ENCODE assay signal across 14 cellular contexts in the genomic region with DNA sequence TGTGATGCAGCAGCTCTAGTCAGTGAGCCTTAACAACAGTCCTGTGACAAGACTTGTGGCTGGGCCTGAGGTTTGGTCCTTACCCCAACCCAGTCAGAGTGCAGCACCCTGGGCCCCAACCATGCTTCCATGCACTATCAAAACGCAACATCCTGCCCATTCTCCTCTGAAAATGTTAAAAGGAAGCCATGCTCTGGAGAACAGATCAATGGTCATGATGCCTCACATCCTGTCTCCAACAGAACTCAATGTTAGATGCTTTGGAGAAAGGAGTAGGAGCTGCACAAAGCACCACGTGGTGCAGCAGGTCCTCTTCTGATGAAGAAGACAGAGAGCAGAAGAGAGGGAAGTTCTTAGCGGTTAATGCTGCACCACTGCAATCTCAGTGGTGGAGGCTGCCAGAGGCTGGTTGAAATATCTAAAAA. TPM values are rescaled to one million over a fixed set of nuclear protein-coding genes. Genes with fewer than 3 reads are reported as not detected.
A peak's percentile ranks its signal among the peaks of the same experiment; 100 is the strongest.
DNase-seq lines count a peak whose midpoint lies in the region; ATAC-seq lines count a peak whose summit lies in the region.
"Had no signal": no experiment of that assay in that cellular context is flagged by ENCODE, and none has a peak within 500 bp of the region (broad histone marks: within the 10 kb centered on the region; RNA-seq: fewer than 3 reads in every experiment).

No MANE protein-coding gene starts in this region.

- peak overlapping the region; percentile 33 for H3K4me3 Mint-ChIP-seq in activated CD8-positive, alpha-beta T cell treated with anti-CD3 and anti-CD28 coated beads, Interleukin-2, amount 10 ng/mL, durations not matched to agents 7 days and 5 days
- H3K4me3 Mint-ChIP-seq in stimulated activated effector memory CD8-positive, alpha-beta T cell treated with anti-CD3 and anti-CD28 coated beads, Interleukin-12 subunit alpha, Interleukin-12 subunit beta, amount 100 ng/mL, for 72 hours: peak overlapping the region; percentile 25
- H3K4me3 Mint-ChIP-seq: type B pancreatic cell had no signal

- DNase-seq in activated T-cell treated with anti-CD3 and anti-CD28 coated beads for 48 hours (ENCODE audit: low read depth) (peak; percentile 32), HCEC 1CT (no peak), GF-D8 (lab: John Stamatoyannopoulos, UW) (no peak), HPDE6-E6E7 (ENCODE audit: extremely low spot score) (no peak)
- DNase-seq in activated T-cell treated with anti-CD3 and anti-CD28 coated beads, Interleukin-2, amount 50 U/mL, for 1 hour: no peak
- DNase-seq in activated CD8-positive, alpha-beta T cell treated with anti-CD3 and anti-CD28 coated beads, Interleukin-2, amount 10 ng/mL, durations not matched to agents 7 days and 5 days: peak; percentile 82
- DNase-seq in stimulated activated effector memory CD8-positive, alpha-beta T cell treated with anti-CD3 and anti-CD28 coated beads, Interleukin-12 subunit alpha, Interleukin-12 subunit beta, amount 100 ng/mL, for 72 hours (ENCODE audit: low spot score in 2 of 2): peak; percentile 9 to 72
- DNase-seq: GDM1; NCI-H1048; ovary; stimulated activated CD4-positive, alpha-beta T cell treated with anti-CD3 and anti-CD28 coated beads, Interleukin-4, amount 100 ng/mL, for 1 hour; WERI-Rb-1 had no signal

- POLR2A ChIA-PET in activated CD8-positive, alpha-beta T cell treated with anti-CD3 and anti-CD28 coated beads, Interleukin-2, amount 10 ng/mL, durations not matched to agents 7 days and 5 days (lab: Charles Lee): interaction anchor here (0.6 to 0.7 kb wide), 2 partner anchors 144 to 294 kb away, joined by 3 to 4 read pairs; no protein-coding TSS in a partner anchor

- ATAC-seq in HG03064 (IDR thresholded peaks at IDR 0.05; ENCODE audit: low read depth, unreplicated experiment): peak; percentile 38
- ATAC-seq in activated CD8-positive, alpha-beta T cell treated with anti-CD3 and anti-CD28 coated beads, Interleukin-2, amount 10 ng/mL, durations not matched to agents 7 days and 5 days: peak; percentile 82
- ATAC-seq in stimulated activated effector memory CD8-positive, alpha-beta T cell treated with anti-CD3 and anti-CD28 coated beads, Interleukin-12 subunit alpha, Interleukin-12 subunit beta, amount 100 ng/mL, for 72 hours: peak; percentile 90

- peaks cover 42% of the 10 kb centered on the region for H3K4me1 Mint-ChIP-seq in activated CD8-positive, alpha-beta T cell treated with anti-CD3 and anti-CD28 coated beads, Interleukin-2, amount 10 ng/mL, durations not matched to agents 7 days and 5 days (ENCODE audit: low read depth)
- peaks cover 41% of the 10 kb centered on the region for H3K4me1 Mint-ChIP-seq in stimulated activated effector memory CD8-positive, alpha-beta T cell treated with anti-CD3 and anti-CD28 coated beads, Interleukin-12 subunit alpha, Interleukin-12 subunit beta, amount 100 ng/mL, for 72 hours

- H3K9me3 Mint-ChIP-seq in activated CD8-positive, alpha-beta T cell treated with anti-CD3 and anti-CD28 coated beads, Interleukin-2, amount 10 ng/mL, durations not matched to agents 7 days and 5 days (ENCODE audit: insufficient read depth): no peaks in the 10 kb centered on the region
- H3K9me3 Mint-ChIP-seq in stimulated activated effector memory CD8-positive, alpha-beta T cell treated with anti-CD3 and anti-CD28 coated beads, Interleukin-12 subunit alpha, Interleukin-12 subunit beta, amount 100 ng/mL, for 72 hours: no peaks in the 10 kb centered on the region
- H3K9me3 Mint-ChIP-seq: type B pancreatic cell had no signal

- H3K36me3 Mint-ChIP-seq in activated CD8-positive, alpha-beta T cell treated with anti-CD3 and anti-CD28 coated beads, Interleukin-2, amount 10 ng/mL, durations not matched to agents 7 days and 5 days (ENCODE audit: low read depth): no peaks in the 10 kb centered on the region
- no peaks in the 10 kb centered on the region for H3K36me3 Mint-ChIP-seq in stimulated activated effector memory CD8-positive, alpha-beta T cell treated with anti-CD3 and anti-CD28 coated beads, Interleukin-12 subunit alpha, Interleukin-12 subunit beta, amount 100 ng/mL, for 72 hours

- CTCF ChIA-PET in activated CD8-positive, alpha-beta T cell treated with anti-CD3 and anti-CD28 coated beads, Interleukin-2, amount 10 ng/mL, durations not matched to agents 7 days and 5 days (lab: Charles Lee): interaction anchor here (0.9 to 2.8 kb wide), 9 partner anchors 11 to 250 kb away, joined by 3 to 8 read pairs (median 4); a partner anchor contains a TSS

- peak overlapping the region; percentile 80 for H3K27ac Mint-ChIP-seq in activated CD8-positive, alpha-beta T cell treated with anti-CD3 and anti-CD28 coated beads, Interleukin-2, amount 10 ng/mL, durations not matched to agents 7 days and 5 days
- H3K27ac Mint-ChIP-seq in stimulated activated effector memory CD8-positive, alpha-beta T cell treated with anti-CD3 and anti-CD28 coated beads, Interleukin-12 subunit alpha, Interleukin-12 subunit beta, amount 100 ng/mL, for 72 hours: peak overlapping the region; percentile 61
- H3K27ac Mint-ChIP-seq: type B pancreatic cell had no signal

- H3K27me3 Mint-ChIP-seq in activated CD8-positive, alpha-beta T cell treated with anti-CD3 and anti-CD28 coated beads, Interleukin-2, amount 10 ng/mL, durations not matched to agents 7 days and 5 days (ENCODE audit: low read depth): peaks cover 13% of the 10 kb centered on the region
- H3K27me3 Mint-ChIP-seq: type B pancreatic cell had no signal

RNA-seq across cellular contexts. Expression of a gene that starts 41.9 kb away (rescaled TPM):
- 1 to 10 TPM; 1.4 TPM for total RNA-seq in activated CD8-positive, alpha-beta T cell treated with anti-CD3 and anti-CD28 coated beads, Interleukin-2, amount 10 ng/mL, durations not matched to agents 7 days and 5 days

Comparison
In these comparisons a context has a peak if more than half of its experiments do, and no peak if none do; other contexts are left out.
1. DNase-seq: peak in activated T-cell treated with anti-CD3 and anti-CD28 coated beads for 48 hours (single experiment), activated CD8-positive, alpha-beta T cell treated with anti-CD3 and anti-CD28 coated beads, Interleukin-2, amount 10 ng/mL, durations not matched to agents 7 days and 5 days (single experiment) and stimulated activated effector memory CD8-positive, alpha-beta T cell treated with anti-CD3 and anti-CD28 coated beads, Interleukin-12 subunit alpha, Interleukin-12 subunit beta, amount 100 ng/mL, for 72 hours (2 of 2); none in activated T-cell treated with anti-CD3 and anti-CD28 coated beads, Interleukin-2, amount 50 U/mL, for 1 hour (single experiment), HCEC 1CT (single experiment), GF-D8 (single experiment) and HPDE6-E6E7 (single experiment).
2. ATAC-seq: peak in every context shown above with its lines; median percentile 90 in stimulated activated effector memory CD8-positive, alpha-beta T cell treated with anti-CD3 and anti-CD28 coated beads, Interleukin-12 subunit alpha, Interleukin-12 subunit beta, amount 100 ng/mL, for 72 hours; 82 in activated CD8-positive, alpha-beta T cell treated with anti-CD3 and anti-CD28 coated beads, Interleukin-2, amount 10 ng/mL, durations not matched to agents 7 days and 5 days; 38 in HG03064.